In the genomic region with DNA sequence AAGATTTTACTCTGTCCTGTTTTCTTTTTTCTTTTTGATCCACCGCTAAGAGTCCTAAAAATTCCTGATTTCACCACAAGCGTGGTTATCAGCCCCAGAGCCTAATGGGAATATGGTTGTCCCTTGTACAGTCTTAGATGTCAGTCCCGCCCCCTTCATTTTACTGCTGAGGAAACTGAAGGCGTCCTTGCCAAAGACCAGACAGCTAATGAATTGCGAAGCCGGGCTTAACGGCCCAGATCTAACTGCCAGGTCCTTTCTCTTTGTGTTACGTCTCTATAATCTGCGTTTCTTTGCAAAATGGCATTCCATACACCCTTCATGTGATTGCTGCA, we compare ENCODE assay signal across 8 cellular contexts. TPM values are rescaled to one million over a fixed set of nuclear protein-coding genes. Genes with fewer than 3 reads are reported as not detected.
DNase-seq lines count a peak whose midpoint lies in the region; TF ChIP-seq lines count a peak whose summit lies in the region.

No MANE protein-coding gene starts in this region.

- H3K9me3 Mint-ChIP-seq in activated CD4-positive, alpha-beta memory T cell treated with anti-CD3 and anti-CD28 coated beads for 36 hours, result no peaks in the 10 kb centered on the region
- H3K9me3 Mint-ChIP-seq in neural crest cell, result no peaks in the 10 kb centered on the region

- H3K36me3 Mint-ChIP-seq in activated CD4-positive, alpha-beta memory T cell treated with anti-CD3 and anti-CD28 coated beads for 36 hours, result peaks cover 17% of the 10 kb centered on the region
- peaks cover 11% of the 10 kb centered on the region for H3K36me3 Mint-ChIP-seq in neural crest cell (ENCODE audit: low read depth)

- TF ChIP-seq CTCF in GM20000 (IDR thresholded peaks at IDR 0.05; ENCODE audit: extremely low read depth, missing control alignments) (no peak), fibroblast of mammary gland (conservative IDR thresholded peaks at IDR 0.05; ENCODE audit: control insufficient read depth, insufficient read depth, low read depth, low read length) (no peak), neural crest cell (conservative IDR thresholded peaks at IDR 0.05) (no peak)

- peaks cover 33% of the 10 kb centered on the region for H3K4me1 Mint-ChIP-seq in activated CD4-positive, alpha-beta memory T cell treated with anti-CD3 and anti-CD28 coated beads for 36 hours (ENCODE audit: low read depth)
- H3K4me1 Mint-ChIP-seq in neural crest cell, result peaks cover 29% of the 10 kb centered on the region

- intact Hi-C loops in activated CD4-positive, alpha-beta memory T cell treated with anti-CD3 and anti-CD28 coated beads for 36 hours (cut with micrococcal nuclease), result loop anchor here (1.0 to 10.0 kb wide), 8 partner anchors 83 to 1205 kb away; partner anchors contain the start of genes CERT1, FAM169A, HEXB and HMGCR

- H3K27ac Mint-ChIP-seq in activated CD4-positive, alpha-beta memory T cell treated with anti-CD3 and anti-CD28 coated beads for 36 hours, result peak overlapping the region; percentile 97
- peak overlapping the region; percentile 97 for H3K27ac Mint-ChIP-seq in neural crest cell (ENCODE audit: unreplicated experiment)

- POLR2A ChIA-PET in activated CD4-positive, alpha-beta memory T cell treated with anti-CD3 and anti-CD28 coated beads for 36 hours (lab: Charles Lee), result no interaction called here

- peak overlapping the region; percentile 98 for H3K4me3 ChIP-seq in fibroblast of mammary gland (ENCODE audit: control insufficient read depth, low read depth, low read length)

- H3K4me3 Mint-ChIP-seq in activated CD4-positive, alpha-beta memory T cell treated with anti-CD3 and anti-CD28 coated beads for 36 hours, result peak overlapping the region; percentile 100
- peak overlapping the region; percentile 100 for H3K4me3 Mint-ChIP-seq in neural crest cell

- peak; percentile 65 for DNase-seq in DMS 273 (lab: John Stamatoyannopoulos, UW; ENCODE audit: unreplicated experiment)
- no peak for DNase-seq in DMS 273 treated with DMSO at 0.1 percent for 48 hours (lab: John Stamatoyannopoulos, UW)
- peak; percentile 9 for DNase-seq in GM20000 (ENCODE audit: low spot score)
- peak; percentile 5 for DNase-seq in HK-2 (ENCODE audit: unreplicated experiment)
- DNase-seq in activated CD4-positive, alpha-beta memory T cell treated with anti-CD3 and anti-CD28 coated beads for 36 hours, result peak; percentile 23
- DNase-seq in fibroblast of mammary gland (ENCODE audit: low read depth), result peak; percentile 65
- no peak for DNase-seq in neural crest cell (ENCODE audit: low read depth, low spot score)
- DNase-seq in kidney glomerular epithelial cell (lab: John Stamatoyannopoulos, UW), result no peak

- H3K27me3 Mint-ChIP-seq in activated CD4-positive, alpha-beta memory T cell treated with anti-CD3 and anti-CD28 coated beads for 36 hours, result no peaks in the 10 kb centered on the region
- H3K27me3 Mint-ChIP-seq in neural crest cell (ENCODE audit: low read depth), result no peaks in the 10 kb centered on the region

- CTCF ChIA-PET in activated CD4-positive, alpha-beta memory T cell treated with anti-CD3 and anti-CD28 coated beads for 36 hours (lab: Charles Lee), result interaction anchor here (0.6 to 1.9 kb wide), 6 partner anchors 10 to 812 kb away, joined by 3 to 7 read pairs (median 4); no protein-coding TSS in a partner anchor

RNA-seq across cellular contexts. Expression of gene NSA2, which starts 0.5 kb away (rescaled TPM):
- total RNA-seq in activated CD4-positive, alpha-beta memory T cell treated with anti-CD3 and anti-CD28 coated beads for 36 hours, result 10 to 100 TPM; 96.1 to 98.0 TPM
- 77.1 and 80.2 TPM in 2 replicates for total RNA-seq in neural crest cell

RNA-seq across cellular contexts. Expression of gene GFM2, which starts 0.6 kb away (rescaled TPM):
- total RNA-seq in activated CD4-positive, alpha-beta memory T cell treated with anti-CD3 and anti-CD28 coated beads for 36 hours, result 10 to 100 TPM; 30.9 to 33.0 TPM
- total RNA-seq in neural crest cell, result 29.8 and 29.9 TPM in 2 replicates

Comparison
In these comparisons a context has a peak if more than half of its experiments do, and no peak if none do; other contexts are left out.
1. DNase-seq: peak in DMS 273 (single experiment), GM20000 (single experiment), HK-2 (single experiment), activated CD4-positive, alpha-beta memory T cell treated with anti-CD3 and anti-CD28 coated beads for 36 hours (single experiment) and fibroblast of mammary gland (single experiment); none in DMS 273 treated with DMSO at 0.1 percent for 48 hours (single experiment), neural crest cell (single experiment) and kidney glomerular epithelial cell (single experiment).